In genomic region chr1:228478912-228479665, GRCh38 we compare ENCODE assay signal across 1 cellular context.
TF ChIP-seq lines count a peak whose summit lies in the region.

No MANE protein-coding gene starts in this region.

TF ChIP-seq in GM12878, 131 proteins besides CTCF, POLR2A, EP300 and RAD21 (continued from another document and continues in another):
- TF ChIP-seq E2F8 (IDR thresholded peaks at IDR 0.05; ENCODE audit: low read depth, partially characterized antibody) = no peak
- TF ChIP-seq ZNF384 (IDR thresholded peaks at IDR 0.05; ENCODE audit: borderline replicate concordance, low read depth, low read length) = peak; percentile 63
- TF ChIP-seq IKZF2 (IDR thresholded peaks at IDR 0.05) = no peak
- TF ChIP-seq E4F1 (IDR thresholded peaks at IDR 0.05; ENCODE audit: borderline replicate concordance, partially characterized antibody) = no peak
- TF ChIP-seq RFX5 (IDR thresholded peaks at IDR 0.05; ENCODE audit: low read depth, low read length) = no peak
- TF ChIP-seq STAT1 (conservative IDR thresholded peaks at IDR 0.05) = no peak
- TF ChIP-seq MXI1 (IDR thresholded peaks at IDR 0.05; ENCODE audit: low read depth, low read length) = no peak
- no peak for TF ChIP-seq IKZF1 (conservative IDR thresholded peaks at IDR 0.05)
- TF ChIP-seq CBFB (IDR thresholded peaks at IDR 0.05; ENCODE audit: low read depth) = 0 out of 2 replicates have a peak, but pooled peaks have one; percentile 55
- no peak for TF ChIP-seq SP1 (IDR thresholded peaks at IDR 0.05; ENCODE audit: low read depth, low read length)
- TF ChIP-seq MTA3 (IDR thresholded peaks at IDR 0.05; ENCODE audit: borderline replicate concordance, low read length) = no peak
- no peak for TF ChIP-seq LARP7 (IDR thresholded peaks at IDR 0.05)
- TF ChIP-seq YBX1 (IDR thresholded peaks at IDR 0.05) = no peak
- no peak for TF ChIP-seq WRNIP1 (IDR thresholded peaks at IDR 0.05; ENCODE audit: borderline replicate concordance, low read depth, low read length)
- no peak for TF ChIP-seq IRF4 (IDR thresholded peaks at IDR 0.05; ENCODE audit: low read depth, low read length)
- TF ChIP-seq CREM (IDR thresholded peaks at IDR 0.05; ENCODE audit: low read depth) = peak; percentile 74
- peak; percentile 50; the same call in 1 of the 2 replicates for TF ChIP-seq NFIC (IDR thresholded peaks at IDR 0.05; ENCODE audit: low read depth, low read length)
- TF ChIP-seq JUNB (IDR thresholded peaks at IDR 0.05) = 0 out of 2 replicates have a peak, but pooled peaks have one; percentile 50
- TF ChIP-seq SMC3 (IDR thresholded peaks at IDR 0.05; ENCODE audit: borderline replicate concordance, low read length) = no peak
- TF ChIP-seq ATF3 (IDR thresholded peaks at IDR 0.05; ENCODE audit: borderline replicate concordance, extremely low read depth, low read depth, low read length) = no peak
- TF ChIP-seq ZNF622 (IDR thresholded peaks at IDR 0.05) = no peak
- TF ChIP-seq BCLAF1 (IDR thresholded peaks at IDR 0.05) = no peak
- TF ChIP-seq REST (IDR thresholded peaks at IDR 0.05; ENCODE audit: low read depth, low read length) = no peak
- no peak for TF ChIP-seq NR2F1 (conservative IDR thresholded peaks at IDR 0.05)
- 0 out of 2 replicates have a peak, but pooled peaks have one; percentile 16 for TF ChIP-seq EED (IDR thresholded peaks at IDR 0.05; ENCODE audit: low read depth)
- TF ChIP-seq SKIL (IDR thresholded peaks at IDR 0.05; ENCODE audit: low read depth, poor library complexity, severe bottlenecking) = no peak
- no peak for TF ChIP-seq SIX5 (IDR thresholded peaks at IDR 0.05; ENCODE audit: low read depth, low read length, severe bottlenecking)
- peak; percentile 40; the same call in 1 of the 2 replicates for TF ChIP-seq GABPA (IDR thresholded peaks at IDR 0.05; ENCODE audit: low read depth)
- TF ChIP-seq CREB1 (IDR thresholded peaks at IDR 0.05; ENCODE audit: low read depth) = peak; percentile 60; the same call in 1 of the 2 replicates
- TF ChIP-seq SRF (IDR thresholded peaks at IDR 0.05; ENCODE audit: low read depth in 2 of 2, low read length in 2 of 2) = no peak
- no peak for TF ChIP-seq CHD4 (IDR thresholded peaks at IDR 0.05)
- no peak for TF ChIP-seq PML (IDR thresholded peaks at IDR 0.05; ENCODE audit: low read length)
- TF ChIP-seq NFXL1 (IDR thresholded peaks at IDR 0.05; ENCODE audit: borderline replicate concordance) = no peak
- no peak for TF ChIP-seq YY1 (IDR thresholded peaks at IDR 0.05; ENCODE audit: low read depth, low read length)
- no peak for TF ChIP-seq POLR2AphosphoS2 (IDR thresholded peaks at IDR 0.05; ENCODE audit: low read depth, low read length)
- TF ChIP-seq BCL3 (IDR thresholded peaks at IDR 0.05; ENCODE audit: borderline replicate concordance, insufficient read depth, low read depth, low read length, poor library complexity, severe bottlenecking) = no peak
- no peak for TF ChIP-seq PKNOX1 (IDR thresholded peaks at IDR 0.05)
- TF ChIP-seq PAX5 (IDR thresholded peaks at IDR 0.05; ENCODE audit: borderline replicate concordance, low read depth, low read length) = no peak
- no peak for TF ChIP-seq ZBED1 (IDR thresholded peaks at IDR 0.05; ENCODE audit: borderline replicate concordance)
- no peak for TF ChIP-seq IRF5 (IDR thresholded peaks at IDR 0.05; ENCODE audit: borderline replicate concordance)
- no peak for TF ChIP-seq BHLHE40 (IDR thresholded peaks at IDR 0.05; ENCODE audit: borderline replicate concordance in 1 of 2, low read depth in 2 of 2, low read length in 1 of 2)
- no peak for TF ChIP-seq KLF5 (IDR thresholded peaks at IDR 0.05; ENCODE audit: partially characterized antibody)
- TF ChIP-seq SIN3A (IDR thresholded peaks at IDR 0.05; ENCODE audit: low read depth, low read length) = no peak
